In genomic region chr15:74889882-74890768, GRCh38 we compare ENCODE assay signal across 1 cellular context.
TF ChIP-seq lines count a peak whose summit lies in the region.

A gene with protein sequence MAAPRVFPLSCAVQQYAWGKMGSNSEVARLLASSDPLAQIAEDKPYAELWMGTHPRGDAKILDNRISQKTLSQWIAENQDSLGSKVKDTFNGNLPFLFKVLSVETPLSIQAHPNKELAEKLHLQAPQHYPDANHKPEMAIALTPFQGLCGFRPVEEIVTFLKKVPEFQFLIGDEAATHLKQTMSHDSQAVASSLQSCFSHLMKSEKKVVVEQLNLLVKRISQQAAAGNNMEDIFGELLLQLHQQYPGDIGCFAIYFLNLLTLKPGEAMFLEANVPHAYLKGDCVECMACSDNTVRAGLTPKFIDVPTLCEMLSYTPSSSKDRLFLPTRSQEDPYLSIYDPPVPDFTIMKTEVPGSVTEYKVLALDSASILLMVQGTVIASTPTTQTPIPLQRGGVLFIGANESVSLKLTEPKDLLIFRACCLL (plus strand): TSS chr15:74890042. CDS start chr15:74890074, 32 bp downstream.

TF ChIP-seq in HEK293, 187 proteins besides CTCF, POLR2A, EP300 and RAD21 (continued from another document and continues in another):
- TF ChIP-seq, protein P1, sequence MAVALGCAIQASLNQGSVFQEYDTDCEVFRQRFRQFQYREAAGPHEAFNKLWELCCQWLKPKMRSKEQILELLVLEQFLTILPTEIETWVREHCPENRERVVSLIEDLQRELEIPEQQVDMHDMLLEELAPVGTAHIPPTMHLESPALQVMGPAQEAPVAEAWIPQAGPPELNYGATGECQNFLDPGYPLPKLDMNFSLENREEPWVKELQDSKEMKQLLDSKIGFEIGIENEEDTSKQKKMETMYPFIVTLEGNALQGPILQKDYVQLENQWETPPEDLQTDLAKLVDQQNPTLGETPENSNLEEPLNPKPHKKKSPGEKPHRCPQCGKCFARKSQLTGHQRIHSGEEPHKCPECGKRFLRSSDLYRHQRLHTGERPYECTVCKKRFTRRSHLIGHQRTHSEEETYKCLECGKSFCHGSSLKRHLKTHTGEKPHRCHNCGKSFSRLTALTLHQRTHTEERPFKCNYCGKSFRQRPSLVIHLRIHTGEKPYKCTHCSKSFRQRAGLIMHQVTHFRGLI (tag by site-specific recombination; IDR thresholded peaks at IDR 0.05), result no peak; the same call in 1 of the 2 replicates
- TF ChIP-seq ZNF600 (tag by site-specific recombination; IDR thresholded peaks at IDR 0.05) (0 out of 2 replicates have a peak, but pooled peaks have one; percentile 62), SP3 (tag by site-specific recombination; IDR thresholded peaks at IDR 0.05) (peak; percentile 91), KLF16 (tag by site-specific recombination; IDR thresholded peaks at IDR 0.05) (peak; percentile 89), WT1 (tag by site-specific recombination; IDR thresholded peaks at IDR 0.05) (peak; percentile 69; the same call in 1 of the 2 replicates), ZBTB48 (tag by site-specific recombination; IDR thresholded peaks at IDR 0.05) (peak; percentile 86), ZFP3 (tag by site-specific recombination; IDR thresholded peaks at IDR 0.05; ENCODE audit: low read depth) (no peak), ZNF626 (tag by site-specific recombination; IDR thresholded peaks at IDR 0.05) (no peak), ZSCAN16 (tag by site-specific recombination; IDR thresholded peaks at IDR 0.05) (0 out of 2 replicates have a peak, but pooled peaks have one; percentile 31), ZNF792 (tag by site-specific recombination; IDR thresholded peaks at IDR 0.05) (peak; percentile 82; the same call in 1 of the 2 replicates), ZNF549 (tag by site-specific recombination; IDR thresholded peaks at IDR 0.05) (no peak), KLF17 (tag by site-specific recombination; IDR thresholded peaks at IDR 0.05) (peak; percentile 93), ZNF398 (tag by site-specific recombination; IDR thresholded peaks at IDR 0.05) (peak; percentile 47; the same call in 1 of the 2 replicates), ZNF776 (tag by site-specific recombination; IDR thresholded peaks at IDR 0.05; ENCODE audit: borderline replicate concordance) (no peak), ZNF837 (tag by site-specific recombination; IDR thresholded peaks at IDR 0.05) (peak; percentile 73; the same call in 1 of the 2 replicates), ZNF664 (tag by site-specific recombination; IDR thresholded peaks at IDR 0.05) (no peak), PBX3 (CRISPR knock-in tag; IDR thresholded peaks at IDR 0.05) (no peak), KLF8 (tag by site-specific recombination; IDR thresholded peaks at IDR 0.05) (peak; percentile 92), ZNF354C (tag by site-specific recombination; IDR thresholded peaks at IDR 0.05; ENCODE audit: borderline replicate concordance, low read depth) (no peak), ZNF548 (tag by site-specific recombination; IDR thresholded peaks at IDR 0.05) (no peak), SCRT2 (tag by site-specific recombination; IDR thresholded peaks at IDR 0.05) (peak; percentile 36; the same call in 1 of the 2 replicates), ZNF433 (tag by site-specific recombination; IDR thresholded peaks at IDR 0.05; ENCODE audit: low read depth) (no peak), SALL2 (tag by site-specific recombination; IDR thresholded peaks at IDR 0.05; ENCODE audit: borderline replicate concordance) (no peak), OVOL3 (tag by site-specific recombination; IDR thresholded peaks at IDR 0.05) (0 out of 2 replicates have a peak, but pooled peaks have one; percentile 69), ZFP69B (tag by site-specific recombination; IDR thresholded peaks at IDR 0.05) (peak; percentile 88), PRDM1 (tag by site-specific recombination; IDR thresholded peaks at IDR 0.05) (no peak), ZNF426 (tag by site-specific recombination; IDR thresholded peaks at IDR 0.05) (no peak), ZNF624 (tag by site-specific recombination; IDR thresholded peaks at IDR 0.05) (no peak), ZNF292 (tag by site-specific recombination; IDR thresholded peaks at IDR 0.05; ENCODE audit: borderline replicate concordance, low read depth) (no peak), ZNF654 (tag by site-specific recombination; IDR thresholded peaks at IDR 0.05; ENCODE audit: low read depth) (no peak), ZNF148 (tag by site-specific recombination; IDR thresholded peaks at IDR 0.05; ENCODE audit: borderline replicate concordance) (no peak), HOXC10 (CRISPR knock-in tag; IDR thresholded peaks at IDR 0.05) (no peak), ZIC2 (tag by site-specific recombination; IDR thresholded peaks at IDR 0.05) (peak; percentile 28; the same call in 1 of the 2 replicates), ZNF621 (tag by site-specific recombination; IDR thresholded peaks at IDR 0.05) (no peak), ZNF785 (tag by site-specific recombination; IDR thresholded peaks at IDR 0.05) (no peak), ZNF366 (tag by site-specific recombination; conservative IDR thresholded peaks at IDR 0.05) (0 out of 2 replicates have a peak, but pooled peaks have one; percentile 20), HOXD13 (CRISPR knock-in tag; IDR thresholded peaks at IDR 0.05; ENCODE audit: borderline replicate concordance) (no peak), ZNF416 (tag by site-specific recombination; IDR thresholded peaks at IDR 0.05) (0 out of 2 replicates have a peak, but pooled peaks have one; percentile 62), ZNF521 (tag by site-specific recombination; IDR thresholded peaks at IDR 0.05) (no peak), ZNF132 (tag by site-specific recombination; IDR thresholded peaks at IDR 0.05; ENCODE audit: borderline replicate concordance) (no peak), ZNF146 (tag by site-specific recombination; IDR thresholded peaks at IDR 0.05) (peak; percentile 39; the same call in 1 of the 2 replicates), ZNF660 (tag by site-specific recombination; IDR thresholded peaks at IDR 0.05) (0 out of 2 replicates have a peak, but pooled peaks have one; percentile 44), ZFP41 (tag by site-specific recombination; IDR thresholded peaks at IDR 0.05; ENCODE audit: borderline replicate concordance) (no peak), SP7 (tag by site-specific recombination; IDR thresholded peaks at IDR 0.05) (peak; percentile 89), ZNF274 (IDR thresholded peaks at IDR 0.05; ENCODE audit: low read length) (no peak), ZNF274 (tag by site-specific recombination; IDR thresholded peaks at IDR 0.05; ENCODE audit: borderline replicate concordance) (no peak)
- TF ChIP-seq, protein P2, sequence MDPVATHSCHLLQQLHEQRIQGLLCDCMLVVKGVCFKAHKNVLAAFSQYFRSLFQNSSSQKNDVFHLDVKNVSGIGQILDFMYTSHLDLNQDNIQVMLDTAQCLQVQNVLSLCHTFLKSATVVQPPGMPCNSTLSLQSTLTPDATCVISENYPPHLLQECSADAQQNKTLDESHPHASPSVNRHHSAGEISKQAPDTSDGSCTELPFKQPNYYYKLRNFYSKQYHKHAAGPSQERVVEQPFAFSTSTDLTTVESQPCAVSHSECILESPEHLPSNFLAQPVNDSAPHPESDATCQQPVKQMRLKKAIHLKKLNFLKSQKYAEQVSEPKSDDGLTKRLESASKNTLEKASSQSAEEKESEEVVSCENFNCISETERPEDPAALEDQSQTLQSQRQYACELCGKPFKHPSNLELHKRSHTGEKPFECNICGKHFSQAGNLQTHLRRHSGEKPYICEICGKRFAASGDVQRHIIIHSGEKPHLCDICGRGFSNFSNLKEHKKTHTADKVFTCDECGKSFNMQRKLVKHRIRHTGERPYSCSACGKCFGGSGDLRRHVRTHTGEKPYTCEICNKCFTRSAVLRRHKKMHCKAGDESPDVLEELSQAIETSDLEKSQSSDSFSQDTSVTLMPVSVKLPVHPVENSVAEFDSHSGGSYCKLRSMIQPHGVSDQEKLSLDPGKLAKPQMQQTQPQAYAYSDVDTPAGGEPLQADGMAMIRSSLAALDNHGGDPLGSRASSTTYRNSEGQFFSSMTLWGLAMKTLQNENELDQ (tag by site-specific recombination; IDR thresholded peaks at IDR 0.05; ENCODE audit: low read depth), result no peak
- TF ChIP-seq, protein P3, sequence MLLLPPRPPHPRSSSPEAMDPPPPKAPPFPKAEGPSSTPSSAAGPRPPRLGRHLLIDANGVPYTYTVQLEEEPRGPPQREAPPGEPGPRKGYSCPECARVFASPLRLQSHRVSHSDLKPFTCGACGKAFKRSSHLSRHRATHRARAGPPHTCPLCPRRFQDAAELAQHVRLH (tag by site-specific recombination; IDR thresholded peaks at IDR 0.05), result peak; percentile 79
- TF ChIP-seq, protein P4, sequence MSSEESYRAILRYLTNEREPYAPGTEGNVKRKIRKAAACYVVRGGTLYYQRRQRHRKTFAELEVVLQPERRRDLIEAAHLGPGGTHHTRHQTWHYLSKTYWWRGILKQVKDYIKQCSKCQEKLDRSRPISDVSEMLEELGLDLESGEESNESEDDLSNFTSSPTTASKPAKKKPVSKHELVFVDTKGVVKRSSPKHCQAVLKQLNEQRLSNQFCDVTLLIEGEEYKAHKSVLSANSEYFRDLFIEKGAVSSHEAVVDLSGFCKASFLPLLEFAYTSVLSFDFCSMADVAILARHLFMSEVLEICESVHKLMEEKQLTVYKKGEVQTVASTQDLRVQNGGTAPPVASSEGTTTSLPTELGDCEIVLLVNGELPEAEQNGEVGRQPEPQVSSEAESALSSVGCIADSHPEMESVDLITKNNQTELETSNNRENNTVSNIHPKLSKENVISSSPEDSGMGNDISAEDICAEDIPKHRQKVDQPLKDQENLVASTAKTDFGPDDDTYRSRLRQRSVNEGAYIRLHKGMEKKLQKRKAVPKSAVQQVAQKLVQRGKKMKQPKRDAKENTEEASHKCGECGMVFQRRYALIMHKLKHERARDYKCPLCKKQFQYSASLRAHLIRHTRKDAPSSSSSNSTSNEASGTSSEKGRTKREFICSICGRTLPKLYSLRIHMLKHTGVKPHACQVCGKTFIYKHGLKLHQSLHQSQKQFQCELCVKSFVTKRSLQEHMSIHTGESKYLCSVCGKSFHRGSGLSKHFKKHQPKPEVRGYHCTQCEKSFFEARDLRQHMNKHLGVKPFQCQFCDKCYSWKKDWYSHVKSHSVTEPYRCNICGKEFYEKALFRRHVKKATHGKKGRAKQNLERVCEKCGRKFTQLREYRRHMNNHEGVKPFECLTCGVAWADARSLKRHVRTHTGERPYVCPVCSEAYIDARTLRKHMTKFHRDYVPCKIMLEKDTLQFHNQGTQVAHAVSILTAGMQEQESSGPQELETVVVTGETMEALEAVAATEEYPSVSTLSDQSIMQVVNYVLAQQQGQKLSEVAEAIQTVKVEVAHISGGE (tag by site-specific recombination; conservative IDR thresholded peaks at IDR 0.05; ENCODE audit: low read depth), result peak; percentile 41; the same call in 1 of the 2 replicates
- TF ChIP-seq, protein P5, sequence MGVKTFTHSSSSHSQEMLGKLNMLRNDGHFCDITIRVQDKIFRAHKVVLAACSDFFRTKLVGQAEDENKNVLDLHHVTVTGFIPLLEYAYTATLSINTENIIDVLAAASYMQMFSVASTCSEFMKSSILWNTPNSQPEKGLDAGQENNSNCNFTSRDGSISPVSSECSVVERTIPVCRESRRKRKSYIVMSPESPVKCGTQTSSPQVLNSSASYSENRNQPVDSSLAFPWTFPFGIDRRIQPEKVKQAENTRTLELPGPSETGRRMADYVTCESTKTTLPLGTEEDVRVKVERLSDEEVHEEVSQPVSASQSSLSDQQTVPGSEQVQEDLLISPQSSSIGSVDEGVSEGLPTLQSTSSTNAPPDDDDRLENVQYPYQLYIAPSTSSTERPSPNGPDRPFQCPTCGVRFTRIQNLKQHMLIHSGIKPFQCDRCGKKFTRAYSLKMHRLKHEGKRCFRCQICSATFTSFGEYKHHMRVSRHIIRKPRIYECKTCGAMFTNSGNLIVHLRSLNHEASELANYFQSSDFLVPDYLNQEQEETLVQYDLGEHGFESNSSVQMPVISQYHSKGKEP (tag by site-specific recombination; IDR thresholded peaks at IDR 0.05), result peak; percentile 46
